ENCODE assay signal across 29 cellular contexts in the genomic region with DNA sequence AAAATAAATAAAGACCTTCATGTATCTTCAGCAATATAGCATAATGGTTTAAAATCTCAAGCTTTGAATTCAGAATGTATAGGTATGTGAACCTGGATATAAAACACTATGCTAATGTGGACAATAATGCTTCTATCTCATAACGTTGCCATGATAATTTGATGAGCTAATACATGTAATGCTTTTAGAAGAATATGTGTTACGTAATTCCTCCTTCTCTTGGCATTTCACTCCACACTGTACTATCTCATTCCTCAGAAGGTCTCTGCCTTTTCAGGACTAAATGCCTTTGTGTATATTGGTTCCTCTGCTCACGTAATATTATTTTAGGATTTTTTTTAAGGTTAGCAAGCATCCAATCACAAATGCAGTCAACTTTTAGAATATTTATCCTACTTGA.
"Had no signal": no experiment of that assay in that cellular context is flagged by ENCODE, and none has a peak within 500 bp of the region (broad histone marks: within the 10 kb centered on the region; RNA-seq: fewer than 3 reads in every experiment).

No MANE protein-coding gene starts in this region.

- DNase-seq: activated CD4-positive, alpha-beta T cell treated with anti-CD3 and anti-CD28 coated beads for 48 hours; activated CD4-positive, alpha-beta T cell treated with anti-CD3 and anti-CD28 coated beads, Interleukin-2, amount 50 U/mL, for 48 hours; activated CD8-positive, alpha-beta memory T cell treated with anti-CD3 and anti-CD28 coated beads, Interleukin-2, amount 50 U/mL, for 4 hours; activated effector memory CD4-positive, alpha-beta T cell treated with anti-CD3 and anti-CD28 coated beads, Interleukin-2, amount 50 U/mL, for 16 hours; activated naive CD4-positive, alpha-beta T cell treated with anti-CD3 and anti-CD28 coated beads for 36 hours; activated naive CD8-positive, alpha-beta T cell treated with anti-CD3 and anti-CD28 coated beads for 36 hours; activated T-cell treated with anti-CD3 and anti-CD28 coated beads, Interleukin-2, amount 50 U/mL, for 1 hour; amniotic stem cell; brain microvascular endothelial cell; caudate nucleus; heart right ventricle; left ventricle myocardium inferior; mucosa of descending colon; stimulated activated CD4-positive, alpha-beta T cell treated with anti-CD3 and anti-CD28 coated beads, Interleukin-12 subunit alpha, Interleukin-12 subunit beta, amount 100 ng/mL, for 4 hours; stimulated activated CD4-positive, alpha-beta T cell treated with anti-CD3 and anti-CD28 coated beads, Interleukin-4, amount 100 ng/mL, for 1 hour; stimulated activated naive CD8-positive, alpha-beta T cell treated with anti-CD3 and anti-CD28 coated beads, Interleukin-15, Interleukin-2, amounts not matched to agents 100 U/mL and 50 U/mL, for 24 hours; T-helper 9 cell; testis; transverse colon had no signal

- FAIRE-seq: astrocyte, islet of Langerhans, TTC549 had no signal

- H3K36me3 ChIP-seq: brain microvascular endothelial cell, esophagus muscularis mucosa, heart right ventricle, left ventricle myocardium inferior, transverse colon had no signal

- H3K4me1 ChIP-seq: esophagus muscularis mucosa, heart right ventricle, left ventricle myocardium inferior, testis, transverse colon had no signal

- H3K4me3 ChIP-seq: esophagus muscularis mucosa, heart right ventricle, left ventricle myocardium inferior, lung, mucosa of descending colon, skin epidermis, testis, transverse colon had no signal

- H3K27ac ChIP-seq: brain microvascular endothelial cell, esophagus muscularis mucosa, heart right ventricle, left ventricle myocardium inferior, skin epidermis, testis, transverse colon, VCaP had no signal

- ATAC-seq: activated CD4-positive, CD25-positive, alpha-beta regulatory T cell treated with anti-CD3 and anti-CD28 coated beads, Interleukin-2, amount 50 U/mL, for 24 hours; heart right ventricle; mucosa of descending colon; natural killer cell treated with Interleukin-12 subunit alpha and Interleukin-12 subunit beta and Interleukin-15 and Interleukin-18, amount 100 ng/mL, for 72 hours; sciatic nerve; stimulated activated naive CD8-positive, alpha-beta T cell treated with anti-CD3 and anti-CD28 coated beads, Interleukin-15, Interleukin-2, amounts not matched to agents 100 U/mL and 50 U/mL, for 24 hours had no signal

- H3K27me3 ChIP-seq: brain microvascular endothelial cell, esophagus muscularis mucosa, heart right ventricle, testis, transverse colon had no signal

- H3K9me3 ChIP-seq: esophagus muscularis mucosa, mucosa of descending colon, testis, transverse colon had no signal
